In the genomic region with DNA sequence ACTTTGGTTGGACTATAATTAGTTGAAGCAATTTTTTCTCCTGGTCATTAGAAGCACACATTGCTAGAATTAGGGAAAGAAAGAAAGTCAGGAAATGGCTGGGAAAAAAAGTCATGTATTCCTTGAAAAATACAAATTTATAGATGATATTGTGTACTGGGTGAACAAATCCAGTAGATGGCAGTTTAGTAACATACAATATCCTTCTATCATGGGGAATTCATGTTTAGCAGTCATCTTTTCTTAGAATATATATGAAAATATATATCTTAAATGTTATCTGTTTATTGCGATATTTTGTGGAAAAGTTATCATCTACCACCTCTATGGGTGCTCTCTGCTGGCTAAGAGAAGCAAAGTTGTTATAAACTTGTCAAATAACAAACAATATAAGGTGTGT, we compare ENCODE assay signal across 8 cellular contexts. TPM values are rescaled to one million over a fixed set of nuclear protein-coding genes. Genes with fewer than 3 reads are reported as not detected.
DNase-seq lines count a peak whose midpoint lies in the region; ATAC-seq, FAIRE-seq and TF ChIP-seq lines count a peak whose summit lies in the region.

No MANE protein-coding gene starts in this region.

- H3K36me3 ChIP-seq in GM23248 (ENCODE audit: low read depth), result no peaks in the 10 kb centered on the region

- H3K9me2 ChIP-seq in GM23248 (ENCODE audit: insufficient read depth), result no peaks in the 10 kb centered on the region

- TF ChIP-seq CTCF in A549 (IDR thresholded peaks at IDR 0.05) (peak; percentile 37), RWPE1 (conservative IDR thresholded peaks at IDR 0.05; ENCODE audit: low read depth) (peak; percentile 35), fibroblast of the aortic adventitia (IDR thresholded peaks at IDR 0.05; ENCODE audit: insufficient read depth, low read length) (peak; percentile 59), omental fat pad (IDR thresholded peaks at IDR 0.05) (no peak)

- no peaks in the 10 kb centered on the region for H4K20me1 ChIP-seq in GM23248 (ENCODE audit: insufficient read depth)

- POLR2A ChIA-PET in A549 (lab: Yijun Ruan, JAX) (no interaction called here), RWPE1 (lab: Yijun Ruan, JAX; ENCODE audit: low non-redundant PET) (no interaction called here)

- H3K9me3 ChIP-seq in A549 (no peaks in the 10 kb centered on the region), GM23248 (ENCODE audit: low read depth) (no peaks in the 10 kb centered on the region)

- WGBS in A549 (ENCODE audit: missing lambda C conversion rate), result 0% methylated on average over 1 of the region's 1 CpG
- 9 to 17% methylated on average over 1 of the region's 1 CpG for WGBS in GM23248 (ENCODE audit: low coverage in 1 of 2, low lambda C conversion rate in 2 of 2, missing lambda C conversion rate in 2 of 2), 2 experiments

- no peaks in the 10 kb centered on the region for H3K27me3 ChIP-seq in GM23248 (replicated peaks; ENCODE audit: insufficient read depth)

- no peaks in the 10 kb centered on the region for H3K79me2 ChIP-seq in GM23248 (ENCODE audit: insufficient read depth)

- DNase-seq in A549 (ENCODE audit: low read depth in 1 of 2, low spot score in 1 of 2) (peak in 1 of 2 experiments; percentile 16), GM23248 (peak; percentile 53), RWPE1 (ENCODE audit: low spot score) (peak; percentile 29), fibroblast of the aortic adventitia (ENCODE audit: low read depth) (peak; percentile 61), omental fat pad (ENCODE audit: low spot score) (no peak), NCI-H1417 treated with DMSO at 0.1 percent for 48 hours (lab: John Stamatoyannopoulos, UW) (no peak)

- H3K4me2 ChIP-seq in A549, result no peak overlapping the region
- H3K4me2 ChIP-seq in GM23248 (ENCODE audit: unreplicated experiment), result no peak overlapping the region

- FAIRE-seq in A549 (lab: Jason Lieb, UNC), result no peak

- H2AFZ ChIP-seq in GM23248, result no peak overlapping the region

- H3K27ac ChIP-seq in A549 (no peak overlapping the region), GM23248 (no peak overlapping the region), RWPE1 (no peak overlapping the region)

- TF ChIP-seq RAD21 in A549 (conservative IDR thresholded peaks at IDR 0.05 in 1 of 2, IDR thresholded peaks at IDR 0.05 in 1 of 2), result peak; percentile 50 to 55; a peak in 4 of 5 replicates

- H3F3A ChIP-seq in GM23248 (ENCODE audit: insufficient read depth), result peaks cover 23% of the 10 kb centered on the region

- peak in 1 of 2 experiments; percentile 49; a peak in 1 of 6 replicates for ATAC-seq in A549
- ATAC-seq in omental fat pad (ENCODE audit: low FRiP score), result no peak
- ATAC-seq in GM19455 (IDR thresholded peaks at IDR 0.05; ENCODE audit: unreplicated experiment), result no peak
- ATAC-seq in GM18498 (IDR thresholded peaks at IDR 0.05; ENCODE audit: unreplicated experiment), result no peak

- no peak for TF ChIP-seq EP300 in A549 (IDR thresholded peaks at IDR 0.05)

- H3K4me3 ChIP-seq in A549 (no peak overlapping the region), GM23248 (no peak overlapping the region), fibroblast of the aortic adventitia (ENCODE audit: low read depth, low read length) (no peak overlapping the region)

- peaks cover 5% of the 10 kb centered on the region; the same call in 1 of the 3 replicates for H3K4me1 ChIP-seq in A549
- peaks cover 20% of the 10 kb centered on the region for H3K4me1 ChIP-seq in GM23248 (ENCODE audit: insufficient read depth)

- no peak for TF ChIP-seq POLR2A in A549 (IDR thresholded peaks at IDR 0.05; ENCODE audit: low read length)

- H3K9ac ChIP-seq in GM23248, result no peak overlapping the region

- in situ Hi-C loops in GM23248 (cut with MboI), result no loop called here

- CTCF ChIA-PET in A549 (lab: Yijun Ruan, JAX), result interaction anchor here (0.7 to 1.4 kb wide), 2 partner anchors 13 kb away, joined by 3 read pairs; a partner anchor contains a TSS
- CTCF ChIA-PET in RWPE1 (lab: Yijun Ruan, JAX), result no interaction called here

TF ChIP-seq in A549, 52 proteins besides CTCF, POLR2A, EP300 and RAD21:
- TF ChIP-seq FOSL2 (IDR thresholded peaks at IDR 0.05) (no peak), FOSL2 (CRISPR knock-in tag; IDR thresholded peaks at IDR 0.05) (no peak), SMC3 (IDR thresholded peaks at IDR 0.05) (0 out of 3 replicates have a peak, but pooled peaks have one; percentile 10)

RNA-seq across cellular contexts. Expression of a gene that starts 13.1 kb away (rescaled TPM):
- polyA plus RNA-seq in A549 (2011; rRNA removed) (50.4 and 87.6 TPM in 2 replicates), A549 (2017; fragmentation: RNase III; extraction: RNeasy Plus Mini Kit Qiagen cat#74134 plus additional on column Dnase treatment) (41.7 to 50.0 TPM (median 47.9 TPM) in 3 replicates), GM23248 (2016; fragmentation: Nextera tagmentation; extraction: Ambion mirVana) (67.7 and 76.7 TPM in 2 replicates)
- 9.5 and 11.4 TPM in 2 replicates for polyA plus RNA-seq in A549 (2012; cell fraction: cytosol; rRNA removed)
- 9.3 and 16.8 TPM in 2 replicates for polyA plus RNA-seq in A549 (2012; cell fraction: nucleus; rRNA removed)
- 17.2 and 18.8 TPM in 2 replicates for polyA minus RNA-seq in A549 (2011; rRNA and poly(A)+ RNA removed)
- total RNA-seq in GM23248 (2014; rRNA removed; shearing (Covaris generic)), result 29.3 and 33.8 TPM in 2 replicates
- total RNA-seq in fibroblast of the aortic adventitia (ENCODE audit: low replicate concordance) (49.3 and 61.5 TPM in 2 replicates), omental fat pad (10 to 100 TPM; 50.3 to 86.2 (median 62.5) TPM)

RNA-seq across cellular contexts. Expression of a gene that starts 46.3 kb away (rescaled TPM):
- polyA plus RNA-seq in A549 (2011; rRNA removed) (not detected in 2 replicates), A549 (2017; fragmentation: RNase III; extraction: RNeasy Plus Mini Kit Qiagen cat#74134 plus additional on column Dnase treatment) (not detected in 3 replicates), GM23248 (2016; fragmentation: Nextera tagmentation; extraction: Ambion mirVana) (0.31 and 0.44 TPM in 2 replicates)
- polyA plus RNA-seq in A549 (2012; cell fraction: cytosol; rRNA removed), result not detected in 2 replicates
- polyA plus RNA-seq in A549 (2012; cell fraction: nucleus; rRNA removed), result not detected in 2 replicates
- polyA minus RNA-seq in A549 (2011; rRNA and poly(A)+ RNA removed), result not detected in 2 replicates
- total RNA-seq in GM23248 (2014; rRNA removed; shearing (Covaris generic)), result 0.63 and 0.97 TPM in 2 replicates
- total RNA-seq in fibroblast of the aortic adventitia (ENCODE audit: low replicate concordance) (1.5 and 11.7 TPM in 2 replicates), omental fat pad (100 to 1,000 TPM in 3 of 4 donors, 10 to 100 TPM in 1; 27.0 to 343 (median 174) TPM)

Comparison
In these comparisons a context has a peak if more than half of its experiments do, and no peak if none do; other contexts are left out.
1. DNase-seq: peak in GM23248 (single experiment), RWPE1 (single experiment) and fibroblast of the aortic adventitia (single experiment); none in omental fat pad (single experiment) and NCI-H1417 treated with DMSO at 0.1 percent for 48 hours (single experiment).
2. CTCF ChIP-seq: peak in A549 (single experiment), RWPE1 (single experiment) and fibroblast of the aortic adventitia (single experiment); none in omental fat pad (0 of 3).